Comparison of ENCODE assay signal across 26 cellular contexts in genomic region chr11:113077379-113077778, GRCh38.
"Had no signal": no experiment of that assay in that cellular context is flagged by ENCODE, and none has a peak within 500 bp of the region (broad histone marks: within the 10 kb centered on the region; RNA-seq: fewer than 3 reads in every experiment).

No MANE protein-coding gene starts in this region.

- H3K27ac ChIP-seq: ascending aorta, body of pancreas, SK-N-MC, VCaP had no signal

- ATAC-seq: activated naive CD4-positive, alpha-beta T cell treated with anti-CD3 and anti-CD28 coated beads, Interleukin-2, amount 50 U/mL, for 72 hours; activated naive CD8-positive, alpha-beta T cell treated with anti-CD3 and anti-CD28 coated beads, Interleukin-2, amount 50 U/mL, for 24 hours; activated T-cell treated with anti-CD3 and anti-CD28 coated beads, Interleukin-2, amount 50 U/mL, for 4 hours; body of pancreas; PC-3 had no signal

- H3K4me3 Mint-ChIP-seq: activated CD4-positive, alpha-beta memory T cell treated with anti-CD3 and anti-CD28 coated beads for 36 hours; activated CD4-positive, alpha-beta T cell treated with anti-CD3 and anti-CD28 coated beads, Interleukin-2, amount 10 ng/mL, durations not matched to agents 7 days and 5 days; activated naive CD8-positive, alpha-beta T cell treated with anti-CD3 and anti-CD28 coated beads, Interleukin-2, amount 50 U/mL, for 24 hours; activated T-cell treated with anti-CD3 and anti-CD28 coated beads, Interleukin-2, amount 50 U/mL, for 4 hours; central memory CD8-positive, alpha-beta T cell had no signal

- H3K4me1 Mint-ChIP-seq: activated CD4-positive, alpha-beta T cell treated with anti-CD3 and anti-CD28 coated beads, Interleukin-2, amount 10 ng/mL, durations not matched to agents 7 days and 5 days; activated naive CD8-positive, alpha-beta T cell treated with anti-CD3 and anti-CD28 coated beads, Interleukin-2, amount 50 U/mL, for 24 hours; central memory CD8-positive, alpha-beta T cell had no signal

- H3K4me1 ChIP-seq: ascending aorta, body of pancreas had no signal

- H3K36me3 ChIP-seq: ascending aorta had no signal

- H3K9me3 ChIP-seq: ascending aorta, body of pancreas had no signal

- H3K27me3 ChIP-seq: ascending aorta, body of pancreas had no signal

- DNase-seq: activated CD4-positive, alpha-beta memory T cell treated with anti-CD3 and anti-CD28 coated beads for 36 hours; activated CD4-positive, alpha-beta T cell treated with anti-CD3 and anti-CD28 coated beads, Interleukin-2, amount 10 ng/mL, durations not matched to agents 7 days and 5 days; activated CD4-positive, CD25-positive, alpha-beta regulatory T cell; activated CD8-positive, alpha-beta memory T cell treated with anti-CD3 and anti-CD28 coated beads for 24 hours; activated effector memory CD4-positive, alpha-beta T cell treated with anti-CD3 and anti-CD28 coated beads, Interleukin-2, amount 50 U/mL, for 16 hours; activated naive CD4-positive, alpha-beta T cell treated with Interleukin-2 at 50 U/mL for 16 hours; activated naive CD8-positive, alpha-beta T cell treated with anti-CD3 and anti-CD28 coated beads, Interleukin-2, amount 50 U/mL, for 24 hours; activated T-cell treated with anti-CD3 and anti-CD28 coated beads, Interleukin-2, amount 50 U/mL, for 4 hours; amniotic stem cell; body of pancreas; Kasumi-1; KBM-7; NCI-H1048; NCI-H146; NCI-H187 treated with DMSO at 0.1 percent for 48 hours; NCI-H2107; NCI-H510A; NCI-H526 treated with DMSO at 0.1 percent for 48 hours; PC-3; SIG-M5; T-helper 1 cell had no signal

- H3K9me3 Mint-ChIP-seq: activated CD4-positive, alpha-beta memory T cell treated with anti-CD3 and anti-CD28 coated beads for 36 hours; activated CD4-positive, alpha-beta T cell treated with anti-CD3 and anti-CD28 coated beads, Interleukin-2, amount 10 ng/mL, durations not matched to agents 7 days and 5 days; activated naive CD4-positive, alpha-beta T cell treated with anti-CD3 and anti-CD28 coated beads, Interleukin-2, amount 50 U/mL, for 72 hours; activated naive CD8-positive, alpha-beta T cell treated with anti-CD3 and anti-CD28 coated beads, Interleukin-2, amount 50 U/mL, for 24 hours; activated T-cell treated with anti-CD3 and anti-CD28 coated beads, Interleukin-2, amount 50 U/mL, for 4 hours; central memory CD8-positive, alpha-beta T cell had no signal

- H3K27me3 Mint-ChIP-seq: activated CD4-positive, alpha-beta memory T cell treated with anti-CD3 and anti-CD28 coated beads for 36 hours; activated CD4-positive, alpha-beta T cell treated with anti-CD3 and anti-CD28 coated beads, Interleukin-2, amount 10 ng/mL, durations not matched to agents 7 days and 5 days; activated naive CD8-positive, alpha-beta T cell treated with anti-CD3 and anti-CD28 coated beads, Interleukin-2, amount 50 U/mL, for 24 hours; central memory CD8-positive, alpha-beta T cell had no signal

- H3K36me3 Mint-ChIP-seq: activated CD4-positive, alpha-beta memory T cell treated with anti-CD3 and anti-CD28 coated beads for 36 hours; activated naive CD4-positive, alpha-beta T cell treated with anti-CD3 and anti-CD28 coated beads, Interleukin-2, amount 50 U/mL, for 72 hours had no signal

- H3K4me3 ChIP-seq: ascending aorta, body of pancreas, SK-N-MC had no signal

- H3K27ac Mint-ChIP-seq: activated CD4-positive, alpha-beta memory T cell treated with anti-CD3 and anti-CD28 coated beads for 36 hours; activated CD4-positive, alpha-beta T cell treated with anti-CD3 and anti-CD28 coated beads, Interleukin-2, amount 10 ng/mL, durations not matched to agents 7 days and 5 days; activated naive CD4-positive, alpha-beta T cell treated with anti-CD3 and anti-CD28 coated beads, Interleukin-2, amount 50 U/mL, for 72 hours; activated naive CD8-positive, alpha-beta T cell treated with anti-CD3 and anti-CD28 coated beads, Interleukin-2, amount 50 U/mL, for 24 hours had no signal
